ENCODE assay signal across 8 cellular contexts in genomic region chr20:45987108-45987780, GRCh38. TPM values are rescaled to one million over a fixed set of nuclear protein-coding genes. Genes with fewer than 3 reads are reported as not detected.
DNase-seq lines count a peak whose midpoint lies in the region; ATAC-seq and TF ChIP-seq lines count a peak whose summit lies in the region.

No MANE protein-coding gene starts in this region.

- in situ Hi-C loops in G401 (cut with HindIII; ENCODE audit: low sequenced_read_pairs) = no loop called here

- H3K9me2 ChIP-seq in Karpas-422 (replicated peaks; ENCODE audit: insufficient read depth, low read length) = no peaks in the 10 kb centered on the region

- H3K4me1 ChIP-seq in Karpas-422 (ENCODE audit: low read length) (peaks cover 3% of the 10 kb centered on the region; the same call in 1 of the 2 replicates), prostate gland (replicated peaks) (no peaks in the 10 kb centered on the region)

- H3K9me3 ChIP-seq in Karpas-422 (ENCODE audit: low read length) (no peaks in the 10 kb centered on the region), prostate gland (no peaks in the 10 kb centered on the region)

- ATAC-seq in Right ventricle myocardium superior (ENCODE audit: poor library complexity) (peak; percentile 86), GM21717 (IDR thresholded peaks at IDR 0.05; ENCODE audit: unreplicated experiment) (no peak)

- no peak overlapping the region for H3K9ac ChIP-seq in Karpas-422 (ENCODE audit: low read length)

- H3K27me3 ChIP-seq in Karpas-422 (ENCODE audit: low read length) (no peaks in the 10 kb centered on the region), prostate gland (replicated peaks; ENCODE audit: insufficient read depth) (no peaks in the 10 kb centered on the region)

- H3K36me3 ChIP-seq in Karpas-422 (ENCODE audit: insufficient read depth, low read length) (no peaks in the 10 kb centered on the region), prostate gland (no peaks in the 10 kb centered on the region)

- H3K4me3 ChIP-seq in Karpas-422 (ENCODE audit: low read length) (no peak overlapping the region), prostate gland (no peak overlapping the region)

- H3K4me2 ChIP-seq in Karpas-422 (ENCODE audit: low read depth, low read length, poor library complexity, severe bottlenecking) = no peak overlapping the region

- H3K27ac ChIP-seq in Karpas-422 (ENCODE audit: low read length) = no peak overlapping the region
- no peak overlapping the region for H3K27ac ChIP-seq in prostate gland

- TF ChIP-seq CTCF in prostate gland (IDR thresholded peaks at IDR 0.05) = peak; percentile 27 to 78 (median 54)

- WGBS in prostate gland = 5% methylated on average over 16 of the region's 16 CpGs

- no peak overlapping the region for H2AFZ ChIP-seq in Karpas-422 (ENCODE audit: low read length)

- no peaks in the 10 kb centered on the region for H3K79me2 ChIP-seq in Karpas-422 (ENCODE audit: low read length)

- intact Hi-C loops in Right ventricle myocardium superior (cut with DNase I) (no loop called here), prostate gland (cut with DNase I) (no loop called here)

- peak; percentile 81 for DNase-seq in G401 (ENCODE audit: low spot score)
- DNase-seq in Karpas-422 = peak; percentile 88
- DNase-seq in SKM-1 treated with dmso at 0.1 percent for 144 hours (lab: John Stamatoyannopoulos, UW; ENCODE audit: unreplicated experiment) = peak; percentile 60
- peak; percentile 80 for DNase-seq in activated naive CD4-positive, alpha-beta T cell treated with Interleukin-2 at 50 U/mL for 16 hours
- peak; percentile 87 for DNase-seq in Right ventricle myocardium superior
- peak; percentile 38 for DNase-seq in prostate gland (ENCODE audit: low spot score)
- no peak for DNase-seq in cortex of kidney (lab: John Stamatoyannopoulos, UW)

- no peak for TF ChIP-seq POLR2A in prostate gland (IDR thresholded peaks at IDR 0.05)

- H4K20me1 ChIP-seq in Karpas-422 (ENCODE audit: insufficient read depth, low read depth, low read length) = no peaks in the 10 kb centered on the region

RNA-seq across cellular contexts. Expression of gene ZNF335, which starts 15.2 kb away (rescaled TPM):
- 7.2 and 11.1 TPM in 2 replicates for total RNA-seq in G401 (2014; rRNA removed; shearing (Covaris generic))
- 13.2 and 20.3 TPM in 2 replicates for total RNA-seq in Karpas-422 (2014; rRNA removed; shearing (Covaris generic); ENCODE audit: low replicate concordance)
- 7.6 TPM for total RNA-seq in Right ventricle myocardium superior
- 10 to 100 TPM; 21.4 to 43.4 TPM for total RNA-seq in prostate gland

RNA-seq across cellular contexts. Expression of gene MMP9, which starts 21.5 kb away (rescaled TPM):
- total RNA-seq in G401 (2014; rRNA removed; shearing (Covaris generic)) = not detected in 2 replicates
- not detected in 2 replicates for total RNA-seq in Karpas-422 (2014; rRNA removed; shearing (Covaris generic); ENCODE audit: low replicate concordance)
- total RNA-seq in Right ventricle myocardium superior = 0.48 TPM
- 1 to 10 TPM in 1 of 2 donors, under 1 TPM in 1; 0.59 to 1.4 TPM for total RNA-seq in prostate gland

RNA-seq across cellular contexts. Expression of gene SLC12A5, which starts 41.8 kb away (rescaled TPM):
- total RNA-seq in G401 (2014; rRNA removed; shearing (Covaris generic)) = 0.03 and 0.43 TPM in 2 replicates
- not detected in 2 replicates for total RNA-seq in Karpas-422 (2014; rRNA removed; shearing (Covaris generic); ENCODE audit: low replicate concordance)
- total RNA-seq in Right ventricle myocardium superior = not detected
- 1 to 10 TPM in 1 of 2 donors, not detected in 1; 3.6 TPM for total RNA-seq in prostate gland

RNA-seq across cellular contexts. Expression of gene PCIF1, which starts 52.8 kb away (rescaled TPM):
- total RNA-seq in G401 (2014; rRNA removed; shearing (Covaris generic)) = 11.6 and 17.7 TPM in 2 replicates
- total RNA-seq in Karpas-422 (2014; rRNA removed; shearing (Covaris generic); ENCODE audit: low replicate concordance) = 10.0 and 12.0 TPM in 2 replicates
- 21.8 TPM for total RNA-seq in Right ventricle myocardium superior
- total RNA-seq in prostate gland = 10 to 100 TPM; 39.8 to 54.9 TPM
